ENCODE assay signal across 17 cellular contexts in genomic region chr10:98293550-98294269, GRCh38. TPM values are rescaled to one million over a fixed set of nuclear protein-coding genes. Genes with fewer than 3 reads are reported as not detected.
A peak's percentile ranks its signal among the peaks of the same experiment; 100 is the strongest.
DNase-seq lines count a peak whose midpoint lies in the region; ATAC-seq and TF ChIP-seq lines count a peak whose summit lies in the region.
"Had no signal": no experiment of that assay in that cellular context is flagged by ENCODE, and none has a peak within 500 bp of the region (broad histone marks: within the 10 kb centered on the region; RNA-seq: fewer than 3 reads in every experiment).

No MANE protein-coding gene starts in this region.

- intact Hi-C loops in HCT116 (cut with micrococcal nuclease) (no loop called here), sigmoid colon (cut with DNase I) (no loop called here)
- intact Hi-C loops in naive thymus-derived CD4-positive, alpha-beta T cell (cut with micrococcal nuclease) = no loop called here

- H3K4me3 ChIP-seq in HCT116 (replicated peaks in 1 of 2; ENCODE audit: low read depth in 1 of 2, low read length in 2 of 2) (no peak overlapping the region), sigmoid colon (no peak overlapping the region)
- H3K4me3 ChIP-seq in naive thymus-derived CD4-positive, alpha-beta T cell (ENCODE audit: low read length) = no peak overlapping the region
- H3K4me3 ChIP-seq: right lobe of liver had no signal

- no peak overlapping the region for H3K4me2 ChIP-seq in HCT116 (ENCODE audit: low read length)

- RAD21 ChIA-PET in HCT116 (lab: Charles Lee; ENCODE audit: low non-redundant PET in 1 of 2, low total read pairs in 2 of 2, uncharacterized antibody in 2 of 2, unreplicated experiment in 2 of 2) = no interaction called here

- no peak for DNase-seq in HCT116 (ENCODE audit: low read depth, low spot score)
- peak; percentile 5 for DNase-seq in NCI-H345 treated with DMSO at 0.1 percent for 48 hours (lab: John Stamatoyannopoulos, UW; ENCODE audit: unreplicated experiment)
- DNase-seq in foreskin keratinocyte = peak; percentile 47 to 60
- DNase-seq in sigmoid colon = peak; percentile 68
- DNase-seq in iPS-NIHi7 (ENCODE audit: extremely low spot score) = no peak
- no peak for DNase-seq in naive thymus-derived CD4-positive, alpha-beta T cell
- no peak for DNase-seq in activated naive CD8-positive, alpha-beta T cell treated with anti-CD3 and anti-CD28 coated beads, Interleukin-2, amount 50 U/mL, for 24 hours
- DNase-seq: activated CD4-positive, alpha-beta T cell treated with anti-CD3 and anti-CD28 coated beads, Interleukin-2, amount 10 ng/mL, durations not matched to agents 7 days and 5 days; activated T-cell treated with anti-CD3 and anti-CD28 coated beads, Interleukin-2, amount 50 U/mL, for 72 hours; amygdala; CD4-positive, CD25-positive, alpha-beta regulatory T cell; foreskin melanocyte; natural killer cell; NCI-H187 treated with DMSO at 0.1 percent for 48 hours had no signal

- no peaks in the 10 kb centered on the region for H3K9me2 ChIP-seq in HCT116 (ENCODE audit: insufficient read depth)

- ATAC-seq in HCT116 (peak; percentile 33; the same call in 1 of the 2 replicates), foreskin keratinocyte (peak; percentile 59), GM18907 (IDR thresholded peaks at IDR 0.05; ENCODE audit: unreplicated experiment) (no peak)
- no peak for ATAC-seq in naive thymus-derived CD4-positive, alpha-beta T cell
- no peak for ATAC-seq in activated naive CD8-positive, alpha-beta T cell treated with anti-CD3 and anti-CD28 coated beads, Interleukin-2, amount 50 U/mL, for 24 hours
- ATAC-seq: activated T-cell treated with anti-CD3 and anti-CD28 coated beads, Interleukin-2, amount 50 U/mL, for 72 hours; natural killer cell had no signal

- H3K9me3 Mint-ChIP-seq in naive thymus-derived CD4-positive, alpha-beta T cell = no peaks in the 10 kb centered on the region
- H3K9me3 Mint-ChIP-seq in activated naive CD8-positive, alpha-beta T cell treated with anti-CD3 and anti-CD28 coated beads, Interleukin-2, amount 50 U/mL, for 24 hours = no peaks in the 10 kb centered on the region
- H3K9me3 Mint-ChIP-seq: activated CD4-positive, alpha-beta T cell treated with anti-CD3 and anti-CD28 coated beads, Interleukin-2, amount 10 ng/mL, durations not matched to agents 7 days and 5 days; activated T-cell treated with anti-CD3 and anti-CD28 coated beads, Interleukin-2, amount 50 U/mL, for 72 hours; natural killer cell; T-helper 1 cell treated with Interleukin-12 subunit alpha and Interleukin-12 subunit beta and Interleukin-4 antibody, amounts not matched to agents 30 μg/mL and 1 μg/mL, for 36 hours had no signal

- peaks cover 10 to 40% (median 16%) of the 10 kb centered on the region in 5 donors for H3K27me3 Mint-ChIP-seq in naive thymus-derived CD4-positive, alpha-beta T cell
- H3K27me3 Mint-ChIP-seq in activated naive CD8-positive, alpha-beta T cell treated with anti-CD3 and anti-CD28 coated beads, Interleukin-2, amount 50 U/mL, for 24 hours = peaks cover 7% of the 10 kb centered on the region

- no peak overlapping the region for H3K4me3 Mint-ChIP-seq in naive thymus-derived CD4-positive, alpha-beta T cell
- H3K4me3 Mint-ChIP-seq in activated naive CD8-positive, alpha-beta T cell treated with anti-CD3 and anti-CD28 coated beads, Interleukin-2, amount 50 U/mL, for 24 hours = no peak overlapping the region
- H3K4me3 Mint-ChIP-seq: activated CD4-positive, alpha-beta T cell treated with anti-CD3 and anti-CD28 coated beads, Interleukin-2, amount 10 ng/mL, durations not matched to agents 7 days and 5 days; activated T-cell treated with anti-CD3 and anti-CD28 coated beads, Interleukin-2, amount 50 U/mL, for 72 hours; CD4-positive, CD25-positive, alpha-beta regulatory T cell; natural killer cell; T-helper 1 cell treated with Interleukin-12 subunit alpha and Interleukin-12 subunit beta and Interleukin-4 antibody, amounts not matched to agents 30 μg/mL and 1 μg/mL, for 36 hours had no signal

- H3K9ac ChIP-seq in HCT116 (ENCODE audit: low read length) = no peak overlapping the region

- H2AFZ ChIP-seq in HCT116 (ENCODE audit: low read depth, low read length, poor library complexity, severe bottlenecking) = no peak overlapping the region

- H3K27me3 ChIP-seq in HCT116 (ENCODE audit: insufficient read depth, low read length) (peaks cover 42% of the 10 kb centered on the region; the same call in 1 of the 2 replicates), foreskin keratinocyte (peaks cover 20% of the 10 kb centered on the region), sigmoid colon (no peaks in the 10 kb centered on the region)
- no peaks in the 10 kb centered on the region for H3K27me3 ChIP-seq in naive thymus-derived CD4-positive, alpha-beta T cell (ENCODE audit: control insufficient read depth in 2 of 2, insufficient read depth in 2 of 2, low read length in 2 of 2)
- H3K27me3 ChIP-seq: right lobe of liver had no signal

- no peaks in the 10 kb centered on the region for H3K36me3 Mint-ChIP-seq in naive thymus-derived CD4-positive, alpha-beta T cell
- no peaks in the 10 kb centered on the region for H3K36me3 Mint-ChIP-seq in activated naive CD8-positive, alpha-beta T cell treated with anti-CD3 and anti-CD28 coated beads, Interleukin-2, amount 50 U/mL, for 24 hours (ENCODE audit: low read depth)
- H3K36me3 Mint-ChIP-seq: CD4-positive, CD25-positive, alpha-beta regulatory T cell; natural killer cell had no signal

- TF ChIP-seq POLR2A in HCT116 (IDR thresholded peaks at IDR 0.05; ENCODE audit: borderline replicate concordance, extremely low read depth, insufficient read depth, insufficient read length) = no peak
- TF ChIP-seq POLR2A in sigmoid colon (IDR thresholded peaks at IDR 0.05) = no peak

- H3K36me3 ChIP-seq in HCT116 (ENCODE audit: control insufficient read depth in 1 of 2, insufficient read depth in 2 of 2, low read length in 2 of 2) (no peaks in the 10 kb centered on the region), sigmoid colon (no peaks in the 10 kb centered on the region)
- no peaks in the 10 kb centered on the region for H3K36me3 ChIP-seq in naive thymus-derived CD4-positive, alpha-beta T cell (ENCODE audit: control insufficient read depth in 2 of 3, insufficient read depth in 3 of 3, low read length in 3 of 3)
- H3K36me3 ChIP-seq: right lobe of liver had no signal

- 55 to 64% methylated on average over 8 of the region's 8 CpGs for WGBS in sigmoid colon, 2 donors

- no peak for TF ChIP-seq RAD21 in HCT116 (IDR thresholded peaks at IDR 0.05; ENCODE audit: low read depth)

- CTCF ChIA-PET in HCT116 (lab: Charles Lee) = interaction anchor here (1.2 to 3.3 kb wide), 2 partner anchors 12 to 15 kb away, joined by 3 to 11 read pairs; no protein-coding TSS in a partner anchor
- CTCF ChIA-PET in naive thymus-derived CD4-positive, alpha-beta T cell (lab: Charles Lee) = no interaction called here

- no peaks in the 10 kb centered on the region for H3K9me3 ChIP-seq in HCT116 (ENCODE audit: control insufficient read depth in 1 of 2, insufficient read depth in 1 of 2, low read depth in 1 of 2, low read length in 2 of 2)
- no peaks in the 10 kb centered on the region for H3K9me3 ChIP-seq in sigmoid colon
- H3K9me3 ChIP-seq in naive thymus-derived CD4-positive, alpha-beta T cell (ENCODE audit: control insufficient read depth in 2 of 3, low read length in 3 of 3) = no peaks in the 10 kb centered on the region
- H3K9me3 ChIP-seq: right lobe of liver had no signal

- H3K27ac ChIP-seq in HCT116 (ENCODE audit: low read depth, low read length) (no peak overlapping the region), foreskin keratinocyte (no peak overlapping the region), sigmoid colon (no peak overlapping the region)
- H3K27ac ChIP-seq in naive thymus-derived CD4-positive, alpha-beta T cell (ENCODE audit: low read depth, low read length) = no peak overlapping the region
- H3K27ac ChIP-seq: right lobe of liver had no signal

- TF ChIP-seq EP300 in sigmoid colon (IDR thresholded peaks at IDR 0.05) = no peak

- no peak overlapping the region for H3K27ac Mint-ChIP-seq in naive thymus-derived CD4-positive, alpha-beta T cell
- H3K27ac Mint-ChIP-seq in activated naive CD8-positive, alpha-beta T cell treated with anti-CD3 and anti-CD28 coated beads, Interleukin-2, amount 50 U/mL, for 24 hours = no peak overlapping the region
- H3K27ac Mint-ChIP-seq: activated CD4-positive, alpha-beta T cell treated with anti-CD3 and anti-CD28 coated beads, Interleukin-2, amount 10 ng/mL, durations not matched to agents 7 days and 5 days; activated T-cell treated with anti-CD3 and anti-CD28 coated beads, Interleukin-2, amount 50 U/mL, for 72 hours; CD4-positive, CD25-positive, alpha-beta regulatory T cell; natural killer cell; T-helper 1 cell treated with Interleukin-12 subunit alpha and Interleukin-12 subunit beta and Interleukin-4 antibody, amounts not matched to agents 30 μg/mL and 1 μg/mL, for 36 hours had no signal

- H4K20me1 ChIP-seq in HCT116 (ENCODE audit: insufficient read depth) = no peaks in the 10 kb centered on the region

- POLR2A ChIA-PET in HCT116 (lab: Charles Lee) = no interaction called here
- POLR2A ChIA-PET in naive thymus-derived CD4-positive, alpha-beta T cell (lab: Charles Lee) = no interaction called here

- no peaks in the 10 kb centered on the region for H3K4me1 Mint-ChIP-seq in naive thymus-derived CD4-positive, alpha-beta T cell
- H3K4me1 Mint-ChIP-seq in activated naive CD8-positive, alpha-beta T cell treated with anti-CD3 and anti-CD28 coated beads, Interleukin-2, amount 50 U/mL, for 24 hours = no peaks in the 10 kb centered on the region
- H3K4me1 Mint-ChIP-seq: activated CD4-positive, alpha-beta T cell treated with anti-CD3 and anti-CD28 coated beads, Interleukin-2, amount 10 ng/mL, durations not matched to agents 7 days and 5 days had no signal

- H3K79me2 ChIP-seq in HCT116 (ENCODE audit: insufficient read depth, low read length) = no peaks in the 10 kb centered on the region

- TF ChIP-seq CTCF in HCT116 (IDR thresholded peaks at IDR 0.05 in 2 of 3, conservative IDR thresholded peaks at IDR 0.05 in 1 of 3; ENCODE audit: borderline replicate concordance in 1 of 3, insufficient read depth in 1 of 3, low read depth in 2 of 3, low read length in 2 of 3) = no peak
- TF ChIP-seq CTCF in foreskin keratinocyte (conservative IDR thresholded peaks at IDR 0.05) = no peak
- no peak for TF ChIP-seq CTCF in sigmoid colon (IDR thresholded peaks at IDR 0.05)

- H3K4me1 ChIP-seq in HCT116 (ENCODE audit: control insufficient read depth in 1 of 2, insufficient read depth in 2 of 2, low read length in 2 of 2) = peaks cover 17% of the 10 kb centered on the region in 2 experiments
- H3K4me1 ChIP-seq in foreskin keratinocyte = no peaks in the 10 kb centered on the region
- H3K4me1 ChIP-seq in sigmoid colon = peaks cover 0 to 5% (median 4%) of the 10 kb centered on the region in 4 donors
- H3K4me1 ChIP-seq in naive thymus-derived CD4-positive, alpha-beta T cell (ENCODE audit: control insufficient read depth in 2 of 2, insufficient read depth in 2 of 2, low read length in 2 of 2) = no peaks in the 10 kb centered on the region
- H3K4me1 ChIP-seq: right lobe of liver had no signal

- no TSS peak for BruUV-seq in HCT116 (replicated peaks; lab: Mats Ljungman, UMichigan)

RNA-seq across cellular contexts. Expression of gene LOXL4, which starts 25.7 kb away (rescaled TPM):
- total RNA-seq in HCT116 (2021; ENCODE audit: unreplicated experiment) (1.3 TPM), foreskin keratinocyte (0.03 and 0.04 TPM in 2 replicates), sigmoid colon (10 to 100 TPM in 3 of 4 donors, 1 to 10 TPM in 1; 6.7 to 15.8 (median 11.3) TPM)
- polyA plus RNA-seq in HCT116 (2012) = 1.8 and 2.2 TPM in 2 replicates
- polyA plus RNA-seq in foreskin keratinocyte (0.03 and 0.06 TPM in 2 replicates), sigmoid colon (1 to 10 TPM in 2 of 3 donors, not detected in 1; 1.1 to 1.8 TPM)
- total RNA-seq in naive thymus-derived CD4-positive, alpha-beta T cell = not detected
- polyA plus RNA-seq in naive thymus-derived CD4-positive, alpha-beta T cell = not detected
- total RNA-seq: activated CD4-positive, alpha-beta T cell treated with anti-CD3 and anti-CD28 coated beads, Interleukin-2, amount 10 ng/mL, durations not matched to agents 7 days and 5 days; activated T-cell treated with anti-CD3 and anti-CD28 coated beads, Interleukin-2, amount 50 U/mL, for 72 hours; CD4-positive, CD25-positive, alpha-beta regulatory T cell had no signal

Comparison
In these comparisons a context has a peak if more than half of its experiments do, and no peak if none do; other contexts are left out.
1. ATAC-seq: peak in HCT116 (single experiment) and foreskin keratinocyte (single experiment); none in naive thymus-derived CD4-positive, alpha-beta T cell (single experiment), GM18907 (single experiment) and activated naive CD8-positive, alpha-beta T cell treated with anti-CD3 and anti-CD28 coated beads, Interleukin-2, amount 50 U/mL, for 24 hours (single experiment).
2. DNase-seq: peak in NCI-H345 treated with DMSO at 0.1 percent for 48 hours (single experiment), foreskin keratinocyte (2 of 2) and sigmoid colon (single experiment); none in HCT116 (single experiment), iPS-NIHi7 (single experiment), naive thymus-derived CD4-positive, alpha-beta T cell (0 of 9) and activated naive CD8-positive, alpha-beta T cell treated with anti-CD3 and anti-CD28 coated beads, Interleukin-2, amount 50 U/mL, for 24 hours (single experiment).